8 cellular contexts compared by ENCODE assay signal in the genomic region with DNA sequence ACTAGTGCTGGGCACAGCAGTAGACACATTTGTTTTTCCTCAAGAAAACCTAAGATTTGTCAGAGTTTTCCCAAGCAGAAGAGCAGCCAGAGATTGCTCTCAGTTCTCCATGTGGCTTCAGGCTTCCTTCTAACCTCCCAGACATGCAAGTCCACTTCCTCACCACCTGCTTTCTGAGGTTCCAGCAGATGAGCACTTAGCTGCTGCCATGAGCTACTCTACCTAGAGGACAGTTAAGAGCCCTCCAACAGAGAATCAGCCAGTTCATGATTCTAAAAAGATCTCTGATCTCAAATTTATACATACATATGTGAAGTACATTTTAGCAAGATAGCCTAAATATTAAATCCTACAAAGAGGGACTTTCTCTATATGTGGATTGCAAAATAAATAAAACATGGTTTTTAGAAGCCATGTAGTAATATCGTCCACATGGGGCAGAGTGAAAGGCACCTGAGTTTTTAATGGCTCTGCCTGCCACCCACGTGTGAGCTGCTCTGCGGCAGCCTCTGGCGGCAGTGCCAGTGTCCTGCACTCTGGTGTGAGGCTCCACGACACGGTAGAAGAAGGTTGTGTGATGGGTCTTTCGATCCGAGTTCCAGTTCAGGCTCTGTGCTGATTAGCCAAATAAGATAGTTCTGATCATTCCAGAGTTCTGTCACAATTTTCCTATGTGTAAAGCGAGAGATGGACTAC. TPM values are rescaled to one million over a fixed set of nuclear protein-coding genes. Genes with fewer than 3 reads are reported as not detected.
DNase-seq lines count a peak whose midpoint lies in the region; ATAC-seq and TF ChIP-seq lines count a peak whose summit lies in the region.

No MANE protein-coding gene starts in this region.

- peak; percentile 74 to 92 for ATAC-seq in naive thymus-derived CD8-positive, alpha-beta T cell

- peak overlapping the region; percentile 12; the same call in 1 of the 2 replicates for H3K9ac ChIP-seq in MM.1S (ENCODE audit: low read length)

- 14 to 30% methylated on average over 5 to 9 of the region's 9 CpGs for WGBS in transverse colon (ENCODE audit: low coverage in 1 of 2), 2 donors

- peak; percentile 97 for TF ChIP-seq CTCF in MM.1S (IDR thresholded peaks at IDR 0.05; ENCODE audit: low read length)
- TF ChIP-seq CTCF in coronary artery (IDR thresholded peaks at IDR 0.05): peak; percentile 25
- peak; percentile 65 to 88 (median 76) for TF ChIP-seq CTCF in transverse colon (IDR thresholded peaks at IDR 0.05)

- no peaks in the 10 kb centered on the region for H3K36me3 ChIP-seq in H7 (replicated peaks; ENCODE audit: control insufficient read depth, insufficient read depth, low read length)
- H3K36me3 ChIP-seq in MM.1S (replicated peaks; ENCODE audit: insufficient read depth, low read length): no peaks in the 10 kb centered on the region
- no peaks in the 10 kb centered on the region for H3K36me3 ChIP-seq in transverse colon

- H3K27ac ChIP-seq in MM.1S (ENCODE audit: low read length) (peak overlapping the region; percentile 26; the same call in 1 of the 2 replicates), coronary artery (peak overlapping the region in 1 of 2 donors; percentile 1), transverse colon (peak overlapping the region in 2 of 4 donors; percentile 20 to 31)

- H3K4me3 ChIP-seq in H7 (ENCODE audit: insufficient read depth, low read depth, low read length) (no peak overlapping the region), MM.1S (ENCODE audit: low read length) (peak overlapping the region; percentile 11; the same call in 1 of the 2 replicates), coronary artery (no peak overlapping the region), transverse colon (no peak overlapping the region)

- no peaks in the 10 kb centered on the region for H3K27me3 Mint-ChIP-seq in naive thymus-derived CD8-positive, alpha-beta T cell

- H3K4me1 ChIP-seq in MM.1S (ENCODE audit: low read length) (peaks cover 15% of the 10 kb centered on the region), transverse colon (peaks cover 0 to 12% (median 4%) of the 10 kb centered on the region in 4 donors)

- peak overlapping the region; percentile 23 to 98 (median 74) for H3K27ac Mint-ChIP-seq in naive thymus-derived CD8-positive, alpha-beta T cell

- peaks cover 11 to 30% (median 20%) of the 10 kb centered on the region in 4 donors for H3K4me1 Mint-ChIP-seq in naive thymus-derived CD8-positive, alpha-beta T cell

- no peak for TF ChIP-seq EP300 in transverse colon (IDR thresholded peaks at IDR 0.05; ENCODE audit: low read depth)

- peak overlapping the region; percentile 52; the same call in 1 of the 2 replicates for H2AFZ ChIP-seq in MM.1S (ENCODE audit: low read length)

- no peak for TF ChIP-seq POLR2A in transverse colon (IDR thresholded peaks at IDR 0.05)

- H3K4me3 Mint-ChIP-seq in naive thymus-derived CD8-positive, alpha-beta T cell: peak overlapping the region in 8 of 10 donors; percentile 8 to 61 (median 40)

- H3K36me3 Mint-ChIP-seq in naive thymus-derived CD8-positive, alpha-beta T cell: peaks cover 0 to 14% (median 5%) of the 10 kb centered on the region in 3 donors

- POLR2A ChIA-PET in naive thymus-derived CD8-positive, alpha-beta T cell (lab: Charles Lee): interaction anchor here (4.2 kb wide), 1 partner anchor 10 kb away, joined by 23 read pairs; a partner anchor contains a TSS

- peak; percentile 69 for DNase-seq in GM03348 (ENCODE audit: low spot score)
- DNase-seq in H7: peak; percentile 84
- DNase-seq in MM.1S: peak; percentile 89
- DNase-seq in activated CD4-positive, CD25-positive, alpha-beta regulatory T cell treated with anti-CD3 and anti-CD28 coated beads, Interleukin-2, amount 50 U/mL, for 72 hours: peak; percentile 43
- no peak for DNase-seq in coronary artery (ENCODE audit: low spot score)
- peak; percentile 15 to 69 (median 46) for DNase-seq in naive thymus-derived CD8-positive, alpha-beta T cell
- DNase-seq in transverse colon: peak; percentile 71
- no peak for DNase-seq in A172 (ENCODE audit: low spot score)

- no peaks in the 10 kb centered on the region for H3K79me2 ChIP-seq in MM.1S (ENCODE audit: low read length)

- H3K27me3 ChIP-seq in H7 (ENCODE audit: control insufficient read depth, insufficient read depth, low read length) (no peaks in the 10 kb centered on the region), MM.1S (replicated peaks; ENCODE audit: insufficient read depth, low read length) (no peaks in the 10 kb centered on the region), transverse colon (no peaks in the 10 kb centered on the region)

- H3K9me3 Mint-ChIP-seq in naive thymus-derived CD8-positive, alpha-beta T cell: no peaks in the 10 kb centered on the region

- in situ Hi-C loops in transverse colon (cut with MboI; ENCODE audit: low pct_ligation_motif_present in 1 of 4, low pct_unique_long_range_greater_than_20kb in 1 of 4, low sequenced_read_pairs in 3 of 4): no loop called here

- H3K9me3 ChIP-seq in MM.1S (replicated peaks; ENCODE audit: insufficient read depth, low read length): no peaks in the 10 kb centered on the region
- H3K9me3 ChIP-seq in transverse colon: no peaks in the 10 kb centered on the region

- H3K4me2 ChIP-seq in MM.1S (ENCODE audit: low read depth, low read length): peak overlapping the region; percentile 39

- no peaks in the 10 kb centered on the region for H3K9me2 ChIP-seq in MM.1S (replicated peaks; ENCODE audit: insufficient read depth, low read length)

- intact Hi-C loops in transverse colon (cut with DNase I; ENCODE audit: low total_unique reads): no loop called here

- H3F3A ChIP-seq in MM.1S (ENCODE audit: insufficient read depth, low read length): peaks cover 20% of the 10 kb centered on the region

- no peaks in the 10 kb centered on the region for H4K20me1 ChIP-seq in MM.1S (ENCODE audit: insufficient read depth, low read length)

RNA-seq across cellular contexts. Expression of a gene that starts 10.3 kb away (rescaled TPM):
- 2.9 and 3.3 TPM in 2 replicates for total RNA-seq in H7 (2014; rRNA removed; shearing (Covaris generic))
- 10 to 100 TPM; 29.4 to 30.3 TPM for total RNA-seq in naive thymus-derived CD8-positive, alpha-beta T cell
- 10 to 100 TPM; 19.3 to 28.4 (median 22.9) TPM for polyA plus RNA-seq in naive thymus-derived CD8-positive, alpha-beta T cell
- 10 to 100 TPM; 44.0 to 83.8 (median 61.3) TPM for total RNA-seq in transverse colon
- 18.9 and 26.9 TPM in 2 replicates for total RNA-seq in A172 (2014; rRNA removed; shearing (Covaris generic))

RNA-seq across cellular contexts. Expression of a gene that starts 25.6 kb away (rescaled TPM):
- total RNA-seq in H7 (2014; rRNA removed; shearing (Covaris generic)): 11.8 and 16.3 TPM in 2 replicates
- total RNA-seq in naive thymus-derived CD8-positive, alpha-beta T cell: 1 to 10 TPM; 1.8 to 2.9 TPM
- not detected for polyA plus RNA-seq in naive thymus-derived CD8-positive, alpha-beta T cell
- total RNA-seq in transverse colon: 1 to 10 TPM in 3 of 4 donors, not detected in 1; 1.7 to 2.0 (median 1.9) TPM
- total RNA-seq in A172 (2014; rRNA removed; shearing (Covaris generic)): not detected in 2 replicates

Comparison
In these comparisons a context has a peak if more than half of its experiments do, and no peak if none do; other contexts are left out.
1. DNase-seq: peak in GM03348 (single experiment), H7 (single experiment), MM.1S (single experiment), activated CD4-positive, CD25-positive, alpha-beta regulatory T cell treated with anti-CD3 and anti-CD28 coated beads, Interleukin-2, amount 50 U/mL, for 72 hours (single experiment), naive thymus-derived CD8-positive, alpha-beta T cell (10 of 10) and transverse colon (single experiment); none in coronary artery (single experiment) and A172 (single experiment).
2. CTCF ChIP-seq: peak in every context shown above with its lines; median percentile 97 in MM.1S; 76 in transverse colon; 25 in coronary artery.